8 cellular contexts compared by ENCODE assay signal in genomic region chr13:79585033-79585432, GRCh38.
"Had no signal": no experiment of that assay in that cellular context is flagged by ENCODE, and none has a peak within 500 bp of the region (broad histone marks: within the 10 kb centered on the region; RNA-seq: fewer than 3 reads in every experiment).

No MANE protein-coding gene starts in this region.

- DNase-seq: H9, HCEC 1CT, IMR-90, KBM-7 had no signal

- H2AFZ ChIP-seq: GM23338 had no signal

- H3K4me3 ChIP-seq: GM23338 had no signal

- H3K4me2 ChIP-seq: GM23338 had no signal

- FAIRE-seq: H1, H54, HTR-8/SVneo had no signal
